In the genomic region with DNA sequence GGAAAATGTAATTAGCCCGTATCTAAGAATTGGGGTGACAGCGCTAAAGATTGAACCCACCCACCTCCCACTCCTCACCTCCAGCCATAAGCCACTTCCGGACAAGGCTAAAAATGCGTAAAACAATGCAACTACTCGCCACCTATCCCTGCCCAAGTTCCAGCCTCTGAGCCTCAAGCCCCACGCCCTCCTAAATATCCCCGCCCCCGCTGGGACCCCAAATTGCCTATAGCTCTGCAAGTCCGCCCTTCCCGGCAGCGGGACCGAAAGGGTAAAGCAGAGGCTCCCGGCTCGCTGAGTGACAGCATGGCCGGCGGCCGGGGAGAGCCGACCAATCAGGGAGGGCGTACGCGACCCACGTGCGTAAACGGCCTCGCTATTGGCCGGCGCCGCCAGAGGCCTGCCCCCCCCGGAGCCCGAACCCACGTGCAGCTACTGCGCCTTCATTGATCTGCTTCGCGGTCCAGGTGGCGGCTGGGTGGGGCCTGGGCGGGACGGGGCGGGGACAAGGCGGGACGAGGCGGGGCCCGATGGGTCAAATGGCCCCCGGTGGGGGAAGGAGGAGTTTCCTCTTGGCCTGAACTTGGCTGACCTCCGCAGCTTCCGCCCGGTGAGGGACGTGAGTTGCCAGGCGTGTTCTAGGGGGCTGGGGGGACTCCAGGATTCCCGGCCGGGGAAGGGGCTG, we compare ENCODE assay signal across 8 cellular contexts. TPM values are rescaled to one million over a fixed set of nuclear protein-coding genes. Genes with fewer than 3 reads are reported as not detected.
DNase-seq lines count a peak whose midpoint lies in the region; ATAC-seq and TF ChIP-seq lines count a peak whose summit lies in the region.

Gene TLE6, plus strand, starts transcription at position 564 of the 685 bp plus-strand sequence. CDS start 670 bp downstream, outside the sequence.

- H3K27me3 ChIP-seq in prostate gland (replicated peaks; ENCODE audit: insufficient read depth): no peaks in the 10 kb centered on the region

- H3K27ac ChIP-seq in prostate gland: peak within 1 kb of the TSS in 1 of 2 donors; percentile 7
- H3K27ac ChIP-seq in urinary bladder (ENCODE audit: low read depth): no peak within 1 kb of the TSS

- H3K36me3 Mint-ChIP-seq in T-cell: no peaks in the 10 kb centered on the region

- POLR2A ChIA-PET in T-cell (lab: Charles Lee): interaction anchor here in 1 of 2 donors (0.6 kb wide), 1 partner anchor 26 kb away, joined by 4 read pairs; no protein-coding TSS in a partner anchor

- peaks cover 14 to 16% (median 15%) of the 10 kb centered on the region in 3 donors for H3K4me1 Mint-ChIP-seq in T-cell

- H3K27me3 Mint-ChIP-seq in T-cell: peaks cover 9 to 11% of the 10 kb centered on the region in 2 donors

- no peaks in the 10 kb centered on the region for H3K9me3 ChIP-seq in prostate gland

- H3K36me3 ChIP-seq in prostate gland: no peaks in the 10 kb centered on the region
- H3K36me3 ChIP-seq in urinary bladder (ENCODE audit: insufficient read depth): no peaks in the 10 kb centered on the region

- H3K4me3 ChIP-seq in prostate gland: peak within 1 kb of the TSS; percentile 29 to 35
- H3K4me3 ChIP-seq in urinary bladder (ENCODE audit: low read depth, low read length): peak within 1 kb of the TSS; percentile 20

- TF ChIP-seq CTCF in prostate gland (IDR thresholded peaks at IDR 0.05): peak in 1 of 4 experiments; percentile 12

- WGBS in prostate gland: under 1% methylated on average over 49 of the region's 50 CpGs
- under 1% methylated on average over 50 of the region's 50 CpGs for WGBS in urinary bladder

- peak; percentile 85 for ATAC-seq in HG02870 (IDR thresholded peaks at IDR 0.05; ENCODE audit: unreplicated experiment)
- peak; percentile 98 to 100 (median 100) for ATAC-seq in T-cell (replicated peaks in 1 of 4)
- ATAC-seq in left ventricle myocardium superior: peak; percentile 92

- H3K4me1 ChIP-seq in prostate gland (replicated peaks) (peaks cover 8% of the 10 kb centered on the region), urinary bladder (ENCODE audit: insufficient read depth) (no peaks in the 10 kb centered on the region)

- H3K4me3 Mint-ChIP-seq in T-cell: peak within 1 kb of the TSS; percentile 92

- DNase-seq in NCI-H146 (lab: John Stamatoyannopoulos, UW) (peak; percentile 95), T-cell (peak; percentile 76 to 94 (median 91)), amniotic epithelial cell (ENCODE audit: low read depth) (peak; percentile 91), left ventricle myocardium superior (peak; percentile 98), prostate gland (ENCODE audit: low spot score) (peak; percentile 98)

- intact Hi-C loops in left ventricle myocardium superior (cut with micrococcal nuclease) (no loop called here), prostate gland (cut with DNase I) (loop anchor here (5.0 kb wide), 1 partner anchor 85 kb away; the partner anchor contains the start of gene TLE5)

- peak within 1 kb of the TSS; percentile 66 to 85 for H3K27ac Mint-ChIP-seq in T-cell

- CTCF ChIA-PET in T-cell (lab: Charles Lee): interaction anchor here in 1 of 2 donors (0.6 to 2.0 kb wide), 5 partner anchors 14 to 299 kb away, joined by 3 to 8 read pairs (median 4); no protein-coding TSS in a partner anchor

- H3K9me3 Mint-ChIP-seq in T-cell: no peaks in the 10 kb centered on the region

- TF ChIP-seq POLR2A in GM15510 (IDR thresholded peaks at IDR 0.05; ENCODE audit: borderline replicate concordance, extremely low read depth, insufficient read length) (peak; percentile 56), prostate gland (IDR thresholded peaks at IDR 0.05) (no peak)

RNA-seq across cellular contexts. Expression of gene TLE6, which starts in this region (rescaled TPM):
- total RNA-seq in T-cell (under 1 TPM in 3 of 5 donors, not detected in 2; 0.36 to 0.61 (median 0.50) TPM), left ventricle myocardium superior (0.30 TPM), prostate gland (1 to 10 TPM; 5.9 to 9.0 TPM), urinary bladder (1.4 TPM)
- polyA plus RNA-seq in urinary bladder: 2.4 TPM

Comparison
In these comparisons a context has a peak if more than half of its experiments do, and no peak if none do; other contexts are left out.
1. Peak in DNase-seq and ATAC-seq in T-cell; RNA of the gene not detected or under 1 TPM.
2. Peak in DNase-seq and ATAC-seq in left ventricle myocardium superior; RNA of the gene not detected or under 1 TPM.